ENCODE assay signal across 31 cellular contexts in genomic region chr20:63295846-63296245, GRCh38. TPM values are rescaled to one million over a fixed set of nuclear protein-coding genes. Genes with fewer than 3 reads are reported as not detected.
DNase-seq lines count a peak whose midpoint lies in the region; ATAC-seq and TF ChIP-seq lines count a peak whose summit lies in the region.
"Had no signal": no experiment of that assay in that cellular context is flagged by ENCODE, and none has a peak within 500 bp of the region (broad histone marks: within the 10 kb centered on the region; RNA-seq: fewer than 3 reads in every experiment).

No MANE protein-coding gene starts in this region.

- ATAC-seq in activated CD8-positive, alpha-beta T cell treated with anti-CD3 and anti-CD28 coated beads, Interleukin-2, amount 10 ng/mL, durations not matched to agents 7 days and 5 days = peak; percentile 24
- ATAC-seq in activated CD8-positive, alpha-beta T cell treated with anti-CD3 and anti-CD28 coated beads for 36 hours = no peak
- peak; percentile 3 for ATAC-seq in CD8-positive, alpha-beta T cell
- peak; percentile 19 to 42 for ATAC-seq in naive thymus-derived CD8-positive, alpha-beta T cell
- no peak for ATAC-seq in aorta (ENCODE audit: low FRiP score)
- ATAC-seq: left lobe of liver had no signal

- no peaks in the 10 kb centered on the region for H3K36me3 Mint-ChIP-seq in activated CD8-positive, alpha-beta T cell treated with anti-CD3 and anti-CD28 coated beads, Interleukin-2, amount 10 ng/mL, durations not matched to agents 7 days and 5 days (ENCODE audit: low read depth)
- no peaks in the 10 kb centered on the region for H3K36me3 Mint-ChIP-seq in activated CD8-positive, alpha-beta T cell treated with anti-CD3 and anti-CD28 coated beads for 36 hours (ENCODE audit: low read depth)
- no peaks in the 10 kb centered on the region for H3K36me3 Mint-ChIP-seq in CD8-positive, alpha-beta T cell
- H3K36me3 Mint-ChIP-seq in naive thymus-derived CD8-positive, alpha-beta T cell = peaks cover 0 to 4% (median 2%) of the 10 kb centered on the region in 3 donors
- H3K36me3 Mint-ChIP-seq: activated naive CD8-positive, alpha-beta T cell treated with anti-CD3 and anti-CD28 coated beads, Interleukin-2, amount 10 ng/mL, durations not matched to agents 7 days and 5 days had no signal

- POLR2A ChIA-PET in activated CD8-positive, alpha-beta T cell treated with anti-CD3 and anti-CD28 coated beads, Interleukin-2, amount 10 ng/mL, durations not matched to agents 7 days and 5 days (lab: Charles Lee) = interaction anchor here (1.2 kb wide), 1 partner anchor 15 kb away, joined by 4 read pairs; no protein-coding TSS in a partner anchor
- POLR2A ChIA-PET in activated CD8-positive, alpha-beta T cell treated with anti-CD3 and anti-CD28 coated beads for 36 hours (lab: Charles Lee) = interaction anchor here (1.3 to 1.5 kb wide), 2 partner anchors 9 to 11 kb away, joined by 4 to 6 read pairs; no protein-coding TSS in a partner anchor
- POLR2A ChIA-PET in CD8-positive, alpha-beta T cell (lab: Charles Lee) = no interaction called here
- POLR2A ChIA-PET in naive thymus-derived CD8-positive, alpha-beta T cell (lab: Charles Lee) = no interaction called here

- H3K9me3 Mint-ChIP-seq in activated CD8-positive, alpha-beta T cell treated with anti-CD3 and anti-CD28 coated beads, Interleukin-2, amount 10 ng/mL, durations not matched to agents 7 days and 5 days (ENCODE audit: insufficient read depth) = no peaks in the 10 kb centered on the region
- peaks cover 1% of the 10 kb centered on the region for H3K9me3 Mint-ChIP-seq in activated CD8-positive, alpha-beta T cell treated with anti-CD3 and anti-CD28 coated beads for 36 hours
- no peaks in the 10 kb centered on the region for H3K9me3 Mint-ChIP-seq in CD8-positive, alpha-beta T cell
- peaks cover 0 to 3% (median 0%) of the 10 kb centered on the region in 9 donors for H3K9me3 Mint-ChIP-seq in naive thymus-derived CD8-positive, alpha-beta T cell
- H3K9me3 Mint-ChIP-seq: activated CD4-positive, alpha-beta memory T cell treated with anti-CD3 and anti-CD28 coated beads, Interleukin-2, amount 10 ng/mL, durations not matched to agents 7 days and 5 days; activated naive CD8-positive, alpha-beta T cell treated with anti-CD3 and anti-CD28 coated beads, Interleukin-2, amount 10 ng/mL, durations not matched to agents 7 days and 5 days; stimulated activated naive CD8-positive, alpha-beta T cell treated with anti-CD3 and anti-CD28 coated beads, Interleukin-15, Interleukin-2, amounts not matched to agents 100 ng/mL and 50 ng/mL, for 24 hours had no signal

- H3K27ac Mint-ChIP-seq in activated CD8-positive, alpha-beta T cell treated with anti-CD3 and anti-CD28 coated beads, Interleukin-2, amount 10 ng/mL, durations not matched to agents 7 days and 5 days = no peak overlapping the region
- H3K27ac Mint-ChIP-seq in activated CD8-positive, alpha-beta T cell treated with anti-CD3 and anti-CD28 coated beads for 36 hours = no peak overlapping the region
- H3K27ac Mint-ChIP-seq in CD8-positive, alpha-beta T cell = no peak overlapping the region
- peak overlapping the region in 1 of 10 donors; percentile 59 for H3K27ac Mint-ChIP-seq in naive thymus-derived CD8-positive, alpha-beta T cell
- H3K27ac Mint-ChIP-seq: activated CD4-positive, alpha-beta memory T cell treated with anti-CD3 and anti-CD28 coated beads, Interleukin-2, amount 10 ng/mL, durations not matched to agents 7 days and 5 days; activated naive CD8-positive, alpha-beta T cell treated with anti-CD3 and anti-CD28 coated beads, Interleukin-2, amount 10 ng/mL, durations not matched to agents 7 days and 5 days; stimulated activated naive CD8-positive, alpha-beta T cell treated with anti-CD3 and anti-CD28 coated beads, Interleukin-15, Interleukin-2, amounts not matched to agents 100 ng/mL and 50 ng/mL, for 24 hours had no signal

- CTCF ChIA-PET in activated CD8-positive, alpha-beta T cell treated with anti-CD3 and anti-CD28 coated beads, Interleukin-2, amount 10 ng/mL, durations not matched to agents 7 days and 5 days (lab: Charles Lee) = interaction anchor here (0.9 to 2.4 kb wide), 2 partner anchors 13 to 73 kb away, joined by 3 to 6 read pairs; no protein-coding TSS in a partner anchor
- CTCF ChIA-PET in activated CD8-positive, alpha-beta T cell treated with anti-CD3 and anti-CD28 coated beads for 36 hours (lab: Charles Lee) = interaction anchor here (0.9 to 2.9 kb wide), 5 partner anchors 8 to 85 kb away, joined by 3 to 14 read pairs (median 4); no protein-coding TSS in a partner anchor
- CTCF ChIA-PET in CD8-positive, alpha-beta T cell (lab: Charles Lee) = interaction anchor here (1.1 to 1.6 kb wide), 4 partner anchors 9 to 72 kb away, joined by 3 to 10 read pairs (median 3); no protein-coding TSS in a partner anchor

- WGBS in aorta, 2 donors = 12 to 13% methylated on average over 20 of the region's 20 CpGs

- no peaks in the 10 kb centered on the region for H3K27me3 ChIP-seq in CD8-positive, alpha-beta T cell (ENCODE audit: insufficient read depth, low read length)
- no peaks in the 10 kb centered on the region for H3K27me3 ChIP-seq in aorta (ENCODE audit: control insufficient read depth in 1 of 2, insufficient read depth in 2 of 2, low read length in 1 of 2)

- TF ChIP-seq CTCF in activated CD8-positive, alpha-beta T cell treated with anti-CD3 and anti-CD28 coated beads for 36 hours (IDR thresholded peaks at IDR 0.05) = no peak
- no peak for TF ChIP-seq CTCF in CD8-positive, alpha-beta T cell (IDR thresholded peaks at IDR 0.05)

- no peak overlapping the region for H3K27ac ChIP-seq in CD8-positive, alpha-beta T cell (ENCODE audit: low read depth, low read length)
- no peak overlapping the region for H3K27ac ChIP-seq in aorta (ENCODE audit: low read depth in 1 of 2, low read length in 2 of 2)
- H3K27ac ChIP-seq: ascending aorta, colonic mucosa, epithelial cell of prostate, right atrium auricular region, thoracic aorta had no signal

- H3K4me1 Mint-ChIP-seq in activated CD8-positive, alpha-beta T cell treated with anti-CD3 and anti-CD28 coated beads, Interleukin-2, amount 10 ng/mL, durations not matched to agents 7 days and 5 days (ENCODE audit: low read depth) = peaks cover 10% of the 10 kb centered on the region
- peaks cover 2% of the 10 kb centered on the region for H3K4me1 Mint-ChIP-seq in activated CD8-positive, alpha-beta T cell treated with anti-CD3 and anti-CD28 coated beads for 36 hours (ENCODE audit: low read depth)
- H3K4me1 Mint-ChIP-seq in CD8-positive, alpha-beta T cell (ENCODE audit: low read depth) = peaks cover 8% of the 10 kb centered on the region
- peaks cover 6 to 20% (median 11%) of the 10 kb centered on the region in 4 donors for H3K4me1 Mint-ChIP-seq in naive thymus-derived CD8-positive, alpha-beta T cell

- intact Hi-C loops in activated CD8-positive, alpha-beta T cell treated with anti-CD3 and anti-CD28 coated beads for 36 hours (cut with micrococcal nuclease) = no loop called here
- intact Hi-C loops in CD8-positive, alpha-beta T cell (cut with DNase I, micrococcal nuclease) = no loop called here
- intact Hi-C loops in aorta (cut with DNase I) = no loop called here

- H3K9me3 ChIP-seq in CD8-positive, alpha-beta T cell (ENCODE audit: low read length) = no peaks in the 10 kb centered on the region
- no peaks in the 10 kb centered on the region for H3K9me3 ChIP-seq in aorta (ENCODE audit: control insufficient read depth, low read length)
- H3K9me3 ChIP-seq: ascending aorta, colonic mucosa, thoracic aorta had no signal

- H3K27me3 Mint-ChIP-seq in activated CD8-positive, alpha-beta T cell treated with anti-CD3 and anti-CD28 coated beads, Interleukin-2, amount 10 ng/mL, durations not matched to agents 7 days and 5 days (ENCODE audit: low read depth) = peaks cover 4% of the 10 kb centered on the region
- peaks cover 6% of the 10 kb centered on the region for H3K27me3 Mint-ChIP-seq in activated CD8-positive, alpha-beta T cell treated with anti-CD3 and anti-CD28 coated beads for 36 hours
- peaks cover 14% of the 10 kb centered on the region for H3K27me3 Mint-ChIP-seq in CD8-positive, alpha-beta T cell (ENCODE audit: low read depth)
- peaks cover 11 to 33% (median 18%) of the 10 kb centered on the region in 5 donors for H3K27me3 Mint-ChIP-seq in naive thymus-derived CD8-positive, alpha-beta T cell

- no peak overlapping the region for H3K4me3 ChIP-seq in CD8-positive, alpha-beta T cell (ENCODE audit: low read depth, low read length)
- no peak overlapping the region for H3K4me3 ChIP-seq in aorta (ENCODE audit: low read length in 2 of 2)
- H3K4me3 ChIP-seq: A549, ascending aorta, colonic mucosa, right atrium auricular region, thoracic aorta had no signal

- H3K4me3 Mint-ChIP-seq in activated CD8-positive, alpha-beta T cell treated with anti-CD3 and anti-CD28 coated beads, Interleukin-2, amount 10 ng/mL, durations not matched to agents 7 days and 5 days = no peak overlapping the region
- no peak overlapping the region for H3K4me3 Mint-ChIP-seq in activated CD8-positive, alpha-beta T cell treated with anti-CD3 and anti-CD28 coated beads for 36 hours
- peak overlapping the region; percentile 32 for H3K4me3 Mint-ChIP-seq in CD8-positive, alpha-beta T cell
- H3K4me3 Mint-ChIP-seq in naive thymus-derived CD8-positive, alpha-beta T cell = peak overlapping the region in 6 of 10 donors; percentile 23 to 59 (median 40)
- H3K4me3 Mint-ChIP-seq: activated CD4-positive, alpha-beta memory T cell treated with anti-CD3 and anti-CD28 coated beads, Interleukin-2, amount 10 ng/mL, durations not matched to agents 7 days and 5 days; stimulated activated naive CD8-positive, alpha-beta T cell treated with anti-CD3 and anti-CD28 coated beads, Interleukin-15, Interleukin-2, amounts not matched to agents 100 ng/mL and 50 ng/mL, for 24 hours had no signal

- peaks cover 15% of the 10 kb centered on the region for H3K4me1 ChIP-seq in CD8-positive, alpha-beta T cell (ENCODE audit: insufficient read depth, low read length)
- no peaks in the 10 kb centered on the region for H3K4me1 ChIP-seq in aorta (ENCODE audit: control insufficient read depth in 1 of 2, insufficient read depth in 2 of 2, low read length in 2 of 2)
- H3K4me1 ChIP-seq: ascending aorta, colonic mucosa had no signal

- DNase-seq in activated CD8-positive, alpha-beta T cell treated with anti-CD3 and anti-CD28 coated beads, Interleukin-2, amount 10 ng/mL, durations not matched to agents 7 days and 5 days = no peak
- DNase-seq in activated CD8-positive, alpha-beta T cell treated with anti-CD3 and anti-CD28 coated beads for 36 hours = no peak
- DNase-seq in CD8-positive, alpha-beta T cell = no peak
- DNase-seq in NCI-H69 (lab: John Stamatoyannopoulos, UW) = peak; percentile 26
- DNase-seq in naive thymus-derived CD8-positive, alpha-beta T cell = no peak
- DNase-seq in GF-D8 (lab: John Stamatoyannopoulos, UW) = no peak
- no peak for DNase-seq in DMS79 treated with DMSO at 0.1 percent for 48 hours (lab: John Stamatoyannopoulos, UW)
- DNase-seq in aorta = no peak
- DNase-seq: activated CD4-positive, alpha-beta memory T cell treated with anti-CD3 and anti-CD28 coated beads, Interleukin-2, amount 10 ng/mL, durations not matched to agents 7 days and 5 days; activated CD4-positive, alpha-beta T cell treated with anti-CD3 and anti-CD28 coated beads for 1 hour; activated gamma-delta T cell; activated naive CD8-positive, alpha-beta T cell treated with anti-CD3 and anti-CD28 coated beads, Interleukin-2, amount 10 ng/mL, durations not matched to agents 7 days and 5 days; colonic mucosa; DMS153; effector CD8-positive, alpha-beta T cell; HCEC 1CT; Kasumi-1; NCI-H1436 treated with DMSO at 0.1 percent for 48 hours; NCI-H2171; NCI-H510A; Right ventricle myocardium superior; stimulated activated CD4-positive, alpha-beta T cell treated with anti-CD3 and anti-CD28 coated beads, Interleukin-2, amount 100 ng/mL, for 24 hours; stimulated activated CD8-positive, alpha-beta memory T cell treated with anti-CD3 and anti-CD28 coated beads, Interleukin-4, amount 100 ng/mL, for 48 hours had no signal

- H3K36me3 ChIP-seq in CD8-positive, alpha-beta T cell (ENCODE audit: insufficient read depth, low read length) = no peaks in the 10 kb centered on the region
- no peaks in the 10 kb centered on the region for H3K36me3 ChIP-seq in aorta (ENCODE audit: control insufficient read depth in 1 of 2, insufficient read depth in 2 of 2, low read length in 1 of 2)
- H3K36me3 ChIP-seq: ascending aorta, colonic mucosa, right atrium auricular region, thoracic aorta had no signal

RNA-seq across cellular contexts. Expression of gene COL20A1, which starts 2.9 kb away (rescaled TPM):
- not detected for total RNA-seq in activated CD8-positive, alpha-beta T cell treated with anti-CD3 and anti-CD28 coated beads, Interleukin-2, amount 10 ng/mL, durations not matched to agents 7 days and 5 days
- total RNA-seq in activated CD8-positive, alpha-beta T cell treated with anti-CD3 and anti-CD28 coated beads for 36 hours = under 1 TPM in 1 of 2 experiments, not detected in 1; 0.04 TPM
- under 1 TPM; 0.11 to 0.22 TPM for total RNA-seq in CD8-positive, alpha-beta T cell
- under 1 TPM in 1 of 2 experiments, not detected in 1; 0.25 TPM for total RNA-seq in naive thymus-derived CD8-positive, alpha-beta T cell
- not detected for polyA plus RNA-seq in naive thymus-derived CD8-positive, alpha-beta T cell
- total RNA-seq in aorta = under 1 TPM in 1 of 2 donors, not detected in 1; 0.09 TPM
- polyA plus RNA-seq in aorta = under 1 TPM in 1 of 2 donors, not detected in 1; 0.15 TPM
- total RNA-seq: activated CD4-positive, alpha-beta memory T cell treated with anti-CD3 and anti-CD28 coated beads, Interleukin-2, amount 10 ng/mL, durations not matched to agents 7 days and 5 days; ascending aorta; colonic mucosa; left lobe of liver; right atrium auricular region; Right ventricle myocardium superior; T-helper 2 cell treated with Interferon-gamma antibody and Interleukin-4, amounts not matched to agents 100 ng/mL and 5 ng/mL, for 36 hours; thoracic aorta had no signal

RNA-seq across cellular contexts. Expression of gene ARFGAP1, which starts 23.2 kb away (rescaled TPM):
- 10 to 100 TPM; 68.7 to 75.6 TPM for total RNA-seq in activated CD8-positive, alpha-beta T cell treated with anti-CD3 and anti-CD28 coated beads, Interleukin-2, amount 10 ng/mL, durations not matched to agents 7 days and 5 days
- total RNA-seq in activated CD8-positive, alpha-beta T cell treated with anti-CD3 and anti-CD28 coated beads for 36 hours = 10 to 100 TPM; 71.3 to 75.0 TPM
- total RNA-seq in CD8-positive, alpha-beta T cell = 100 to 1,000 TPM; 121 to 123 TPM
- 100 to 1,000 TPM in 1 of 2 experiments, 10 to 100 TPM in 1; 93.4 to 101 TPM for total RNA-seq in naive thymus-derived CD8-positive, alpha-beta T cell
- 10 to 100 TPM; 11.5 to 19.4 (median 14.6) TPM for polyA plus RNA-seq in naive thymus-derived CD8-positive, alpha-beta T cell
- total RNA-seq in aorta = 10 to 100 TPM; 75.6 to 88.2 TPM
- polyA plus RNA-seq in aorta = 100 to 1,000 TPM in 1 of 2 donors, 10 to 100 TPM in 1; 21.7 to 202 TPM

RNA-seq across cellular contexts. Expression of gene NKAIN4, which starts 41.6 kb away (rescaled TPM):
- not detected for total RNA-seq in activated CD8-positive, alpha-beta T cell treated with anti-CD3 and anti-CD28 coated beads, Interleukin-2, amount 10 ng/mL, durations not matched to agents 7 days and 5 days
- not detected for total RNA-seq in activated CD8-positive, alpha-beta T cell treated with anti-CD3 and anti-CD28 coated beads for 36 hours
- not detected for total RNA-seq in CD8-positive, alpha-beta T cell
- not detected for total RNA-seq in naive thymus-derived CD8-positive, alpha-beta T cell
- not detected for polyA plus RNA-seq in naive thymus-derived CD8-positive, alpha-beta T cell
- not detected for total RNA-seq in aorta
- polyA plus RNA-seq in aorta = not detected
- total RNA-seq: activated CD4-positive, alpha-beta memory T cell treated with anti-CD3 and anti-CD28 coated beads, Interleukin-2, amount 10 ng/mL, durations not matched to agents 7 days and 5 days; activated naive CD8-positive, alpha-beta T cell treated with anti-CD3 and anti-CD28 coated beads, Interleukin-2, amount 10 ng/mL, durations not matched to agents 7 days and 5 days; ascending aorta; left lobe of liver; right atrium auricular region; Right ventricle myocardium superior; T-helper 2 cell treated with Interferon-gamma antibody and Interleukin-4, amounts not matched to agents 100 ng/mL and 5 ng/mL, for 36 hours; thoracic aorta had no signal

Comparison
In these comparisons a context has a peak if more than half of its experiments do, and no peak if none do; other contexts are left out.
1. ATAC-seq: peak in activated CD8-positive, alpha-beta T cell treated with anti-CD3 and anti-CD28 coated beads, Interleukin-2, amount 10 ng/mL, durations not matched to agents 7 days and 5 days (single experiment), CD8-positive, alpha-beta T cell (single experiment) and naive thymus-derived CD8-positive, alpha-beta T cell (2 of 2); none in activated CD8-positive, alpha-beta T cell treated with anti-CD3 and anti-CD28 coated beads for 36 hours (single experiment) and aorta (single experiment).
2. H3K4me3 Mint-ChIP-seq: peak in CD8-positive, alpha-beta T cell (single experiment) and naive thymus-derived CD8-positive, alpha-beta T cell (6 of 10); none in activated CD8-positive, alpha-beta T cell treated with anti-CD3 and anti-CD28 coated beads, Interleukin-2, amount 10 ng/mL, durations not matched to agents 7 days and 5 days (single experiment) and activated CD8-positive, alpha-beta T cell treated with anti-CD3 and anti-CD28 coated beads for 36 hours (single experiment).
3. POLR2A ChIA-PET loops: an anchor here in activated CD8-positive, alpha-beta T cell treated with anti-CD3 and anti-CD28 coated beads, Interleukin-2, amount 10 ng/mL, durations not matched to agents 7 days and 5 days (1.2 kb wide) and activated CD8-positive, alpha-beta T cell treated with anti-CD3 and anti-CD28 coated beads for 36 hours (1.3 to 1.5 kb wide); none called in CD8-positive, alpha-beta T cell and naive thymus-derived CD8-positive, alpha-beta T cell.